9 cellular contexts compared by ENCODE assay signal in genomic region chr5:151721087-151721646, GRCh38. TPM values are rescaled to one million over a fixed set of nuclear protein-coding genes. Genes with fewer than 3 reads are reported as not detected.
DNase-seq lines count a peak whose midpoint lies in the region; ATAC-seq, FAIRE-seq and TF ChIP-seq lines count a peak whose summit lies in the region.
"Had no signal": no experiment of that assay in that cellular context is flagged by ENCODE, and none has a peak within 500 bp of the region (broad histone marks: within the 10 kb centered on the region; RNA-seq: fewer than 3 reads in every experiment).

No MANE protein-coding gene starts in this region.

- no peak overlapping the region for H2AK5ac ChIP-seq in H1 (ENCODE audit: low read depth, low read length)

- TF ChIP-seq EP300 in H1 (IDR thresholded peaks at IDR 0.05; ENCODE audit: borderline replicate concordance in 1 of 2, low read depth in 2 of 2, low read length in 2 of 2), result no peak

- H3K27ac ChIP-seq in H1 (ENCODE audit: low read depth, low read length), result no peak overlapping the region
- peak overlapping the region in 1 of 2 donors; percentile 4 for H3K27ac ChIP-seq in left lung

- CTCF ChIA-PET in H1 (lab: Charles Lee; ENCODE audit: partially characterized antibody), result interaction anchor here (0.6 to 11.6 kb wide), 19 partner anchors 13 to 402 kb away, joined by 3 to 198 read pairs (median 10); partner anchors contain the start of gene SPARC

- H2BK20ac ChIP-seq in H1 (ENCODE audit: low read length), result peak overlapping the region; percentile 52; the same call in 1 of the 2 replicates

- H4K91ac ChIP-seq in H1 (replicated peaks; ENCODE audit: insufficient read length, low read length), result no peak overlapping the region

- no peaks in the 10 kb centered on the region for H3K9me3 ChIP-seq in H1 (ENCODE audit: insufficient read depth in 2 of 2, low read depth in 1 of 2, low read length in 1 of 2)
- H3K9me3 ChIP-seq in left lung, result no peaks in the 10 kb centered on the region

- ATAC-seq in GM18499 (IDR thresholded peaks at IDR 0.05; ENCODE audit: insufficient read depth, unreplicated experiment), result peak; percentile 65
- ATAC-seq in GM21367 (IDR thresholded peaks at IDR 0.05; ENCODE audit: unreplicated experiment), result peak; percentile 82
- ATAC-seq in HG03354 (IDR thresholded peaks at IDR 0.05; ENCODE audit: poor library complexity, severe bottlenecking, unreplicated experiment), result peak; percentile 89
- ATAC-seq in left lung, result no peak

- 0 out of 4 replicates have a peak overlapping the region, but pooled peaks of 1 of the 2 experiments have one; percentile 20 for H3K4me2 ChIP-seq in H1 (ENCODE audit: insufficient read depth in 1 of 2, low read depth in 2 of 2, low read length in 2 of 2)

- no peaks in the 10 kb centered on the region for H4K20me1 ChIP-seq in H1 (replicated peaks in 1 of 2; ENCODE audit: control insufficient read depth in 1 of 2, insufficient read depth in 2 of 2, low read length in 2 of 2)

- no peak for FAIRE-seq in H1 (lab: Jason Lieb, UNC)

- 70% methylated on average over 3 of the region's 3 CpGs; no CpG with 5 or more reads in 1 of the 2 experiments for WGBS in H1 (ENCODE audit: extremely low coverage in 1 of 2, insufficient coverage in 1 of 2, insufficient read length in 1 of 2, insufficient replicate concordance in 2 of 2, low coverage in 1 of 2, low lambda C conversion rate in 2 of 2, missing lambda C conversion rate in 1 of 2), 2 experiments

- H3K56ac ChIP-seq in H1 (replicated peaks; ENCODE audit: insufficient read length, low read depth, low read length), result no peak overlapping the region

- no peak overlapping the region for H3K23ac ChIP-seq in H1 (ENCODE audit: insufficient read length)

- no peak overlapping the region for H3K4ac ChIP-seq in H1 (replicated peaks; ENCODE audit: insufficient read length, low read depth, low read length)

- H3K18ac ChIP-seq in H1 (ENCODE audit: extremely low read depth, low read length), result no peak overlapping the region

- no peak overlapping the region for H3K9ac ChIP-seq in H1 (replicated peaks in 1 of 4; ENCODE audit: extremely low read depth in 1 of 4, low read depth in 3 of 4, low read length in 3 of 4)

- no peak overlapping the region for H2BK5ac ChIP-seq in H1 (ENCODE audit: low read depth, low read length)

- no peak overlapping the region for H4K5ac ChIP-seq in H1 (ENCODE audit: insufficient read length, low read depth, low read length)

- no peak overlapping the region for H4K8ac ChIP-seq in H1 (ENCODE audit: extremely low read depth, insufficient read depth, low read length)

- H2AFZ ChIP-seq in H1 (ENCODE audit: low read length), result peak overlapping the region; percentile 96

- H2BK15ac ChIP-seq in H1 (ENCODE audit: low read length), result no peak overlapping the region

- peaks cover 0 to 10% (median 6%) of the 10 kb centered on the region in 4 experiments; a peak in 4 of 7 replicates for H3K4me1 ChIP-seq in H1 (replicated peaks in 1 of 4; ENCODE audit: control insufficient read depth in 3 of 4, insufficient read depth in 4 of 4, low read length in 3 of 4)
- H3K4me1 ChIP-seq in left lung, result peaks cover 20 to 36% of the 10 kb centered on the region in 2 donors

- intact Hi-C loops in left lung (cut with DNase I), result loop anchor here in 1 of 2 donors (5.0 kb wide), 1 partner anchor 59 kb away; no protein-coding TSS in a partner anchor

- H3K4me3 ChIP-seq in H1 (ENCODE audit: extremely low read depth in 1 of 4, insufficient read depth in 2 of 4, low read depth in 3 of 4, low read length in 4 of 4) (no peak overlapping the region), left lung (no peak overlapping the region)

- no peak for TF ChIP-seq CTCF in H1 (IDR thresholded peaks at IDR 0.05; ENCODE audit: control extremely low read depth in 1 of 3, insufficient read depth in 1 of 3, low read depth in 1 of 3, low read length in 3 of 3)
- no peak for TF ChIP-seq CTCF in left lung (IDR thresholded peaks at IDR 0.05)

- TF ChIP-seq RAD21 in H1 (IDR thresholded peaks at IDR 0.05 in 1 of 2, conservative IDR thresholded peaks at IDR 0.05 in 1 of 2; ENCODE audit: low read depth in 2 of 2, low read length in 2 of 2), result no peak

- no peak overlapping the region for H2BK120ac ChIP-seq in H1 (replicated peaks; ENCODE audit: low read depth, low read length)

- TF ChIP-seq POLR2A in H1 (IDR thresholded peaks at IDR 0.05; ENCODE audit: control extremely low read depth in 1 of 2, low read depth in 2 of 2, low read length in 2 of 2), result no peak

- H2BK12ac ChIP-seq in H1 (ENCODE audit: low read depth, low read length), result peak overlapping the region; percentile 40; the same call in 1 of the 2 replicates

- DNase-seq in H1 (ENCODE audit: low read depth in 1 of 2, low spot score in 2 of 2) (no peak), MV-4-11 (lab: John Stamatoyannopoulos, UW) (no peak), Kasumi-1 (lab: John Stamatoyannopoulos, UW) (no peak), left lung (no peak)
- no peak for DNase-seq in activated effector memory CD4-positive, alpha-beta T cell treated with Interleukin-2 at 50 U/mL for 16 hours
- DNase-seq: stimulated activated naive CD4-positive, alpha-beta T cell treated with Interleukin-2 at 50 U/mL for 16 hours had no signal

- H3K36me3 ChIP-seq in H1 (ENCODE audit: control insufficient read depth in 2 of 4, insufficient read depth in 4 of 4, low read length in 3 of 4) (no peaks in the 10 kb centered on the region), left lung (no peaks in the 10 kb centered on the region)

- H3K27me3 ChIP-seq in H1 (replicated peaks in 1 of 4; ENCODE audit: control insufficient read depth in 3 of 4, extremely low read depth in 1 of 4, insufficient read depth in 3 of 4, low read length in 3 of 4) (no peaks in the 10 kb centered on the region), left lung (no peaks in the 10 kb centered on the region)

- H3K79me1 ChIP-seq in H1 (ENCODE audit: low read depth, low read length), result no peaks in the 10 kb centered on the region

- no peaks in the 10 kb centered on the region for H3K23me2 ChIP-seq in H1 (ENCODE audit: low read depth, low read length)

- H3K14ac ChIP-seq in H1 (ENCODE audit: insufficient read length), result no peak overlapping the region

- no peaks in the 10 kb centered on the region for H3K79me2 ChIP-seq in H1 (ENCODE audit: control insufficient read depth in 1 of 2, insufficient read depth in 2 of 2, low read length in 2 of 2)

- POLR2A ChIA-PET in H1 (lab: Charles Lee; ENCODE audit: partially characterized antibody), result interaction anchor here (1.1 to 1.4 kb wide), 4 partner anchors 12 to 34 kb away, joined by 3 to 6 read pairs (median 3); partner anchors contain the start of gene SPARC

TF ChIP-seq in H1, 55 proteins besides CTCF, POLR2A, EP300 and RAD21:
- TF ChIP-seq SP4 (IDR thresholded peaks at IDR 0.05; ENCODE audit: low read length) (no peak), MAFK (IDR thresholded peaks at IDR 0.05; ENCODE audit: low read depth, low read length) (0 out of 2 replicates have a peak, but pooled peaks have one; percentile 16), RBBP5 (IDR thresholded peaks at IDR 0.05; ENCODE audit: borderline replicate concordance, low read depth, low read length) (no peak)
TF ChIP-seq in H1: peak in this region for 1.

RNA-seq across cellular contexts. Expression of gene SPARC, which starts 34.5 kb away (rescaled TPM):
- total RNA-seq in H1 (2021; fragmentation: NEBNext Ultra II Directional; extraction: Animal tissue kit (Norgen Biotek cat#: 25700)), result 438 and 452 TPM in 2 replicates
- polyA plus RNA-seq in H1 (2011; rRNA removed), result 375 and 434 TPM in 2 replicates
- 385 TPM for polyA plus RNA-seq in H1 (2011; cell fraction: cytosol; rRNA removed)
- polyA plus RNA-seq in H1 (2011; cell fraction: nucleus; rRNA removed), result 501 TPM
- 385 to 537 TPM (median 495 TPM) in 4 replicates for polyA plus RNA-seq in H1 (2012, experiment 1 of 2)
- 164 TPM for polyA plus RNA-seq in H1 (2012, experiment 2 of 2)
- polyA plus RNA-seq in H1 (2013, experiment 1 of 2), result 450 TPM
- 478 TPM for polyA plus RNA-seq in H1 (2013, experiment 2 of 2)
- 271 and 297 TPM in 2 replicates for polyA minus RNA-seq in H1 (2011; rRNA and poly(A)+ RNA removed)
- polyA minus RNA-seq in H1 (2011; cell fraction: cytosol; rRNA and poly(A)+ RNA removed), result 203 TPM
- polyA minus RNA-seq in H1 (2011; cell fraction: nucleus; rRNA and poly(A)+ RNA removed), result 95.3 TPM
- total RNA-seq in left lung, result 1,000 to 10,000 TPM; 1,647 to 5,045 TPM

RNA-seq across cellular contexts. Expression of gene ATOX1, which starts 37.3 kb away (rescaled TPM):
- total RNA-seq in H1 (2021; fragmentation: NEBNext Ultra II Directional; extraction: Animal tissue kit (Norgen Biotek cat#: 25700)), result 77.9 and 79.9 TPM in 2 replicates
- 232 and 249 TPM in 2 replicates for polyA plus RNA-seq in H1 (2011; rRNA removed)
- polyA plus RNA-seq in H1 (2011; cell fraction: cytosol; rRNA removed), result 197 TPM
- 95.2 TPM for polyA plus RNA-seq in H1 (2011; cell fraction: nucleus; rRNA removed)
- 110 to 175 TPM (median 169 TPM) in 4 replicates for polyA plus RNA-seq in H1 (2012, experiment 1 of 2)
- polyA plus RNA-seq in H1 (2012, experiment 2 of 2), result 332 TPM
- 137 TPM for polyA plus RNA-seq in H1 (2013, experiment 1 of 2)
- 153 TPM for polyA plus RNA-seq in H1 (2013, experiment 2 of 2)
- polyA minus RNA-seq in H1 (2011; rRNA and poly(A)+ RNA removed), result 68.1 and 82.4 TPM in 2 replicates
- polyA minus RNA-seq in H1 (2011; cell fraction: cytosol; rRNA and poly(A)+ RNA removed), result 33.2 TPM
- 40.2 TPM for polyA minus RNA-seq in H1 (2011; cell fraction: nucleus; rRNA and poly(A)+ RNA removed)
- 10 to 100 TPM; 72.1 to 89.7 TPM for total RNA-seq in left lung

RNA-seq across cellular contexts. Expression of gene G3BP1, which starts 50.6 kb away (rescaled TPM):
- total RNA-seq in H1 (2021; fragmentation: NEBNext Ultra II Directional; extraction: Animal tissue kit (Norgen Biotek cat#: 25700)), result 516 and 529 TPM in 2 replicates
- polyA plus RNA-seq in H1 (2011; rRNA removed), result 57.0 and 71.2 TPM in 2 replicates
- polyA plus RNA-seq in H1 (2011; cell fraction: cytosol; rRNA removed), result 72.4 TPM
- polyA plus RNA-seq in H1 (2011; cell fraction: nucleus; rRNA removed), result 75.6 TPM
- polyA plus RNA-seq in H1 (2012, experiment 1 of 2), result 193 to 256 TPM (median 226 TPM) in 4 replicates
- 21.2 TPM for polyA plus RNA-seq in H1 (2012, experiment 2 of 2)
- 127 TPM for polyA plus RNA-seq in H1 (2013, experiment 1 of 2)
- polyA plus RNA-seq in H1 (2013, experiment 2 of 2), result 121 TPM
- polyA minus RNA-seq in H1 (2011; rRNA and poly(A)+ RNA removed), result 307 and 404 TPM in 2 replicates
- 282 TPM for polyA minus RNA-seq in H1 (2011; cell fraction: cytosol; rRNA and poly(A)+ RNA removed)
- polyA minus RNA-seq in H1 (2011; cell fraction: nucleus; rRNA and poly(A)+ RNA removed), result 293 TPM
- total RNA-seq in left lung, result 100 to 1,000 TPM; 150 to 207 TPM
